7 cellular contexts compared by ENCODE assay signal in the genomic region with DNA sequence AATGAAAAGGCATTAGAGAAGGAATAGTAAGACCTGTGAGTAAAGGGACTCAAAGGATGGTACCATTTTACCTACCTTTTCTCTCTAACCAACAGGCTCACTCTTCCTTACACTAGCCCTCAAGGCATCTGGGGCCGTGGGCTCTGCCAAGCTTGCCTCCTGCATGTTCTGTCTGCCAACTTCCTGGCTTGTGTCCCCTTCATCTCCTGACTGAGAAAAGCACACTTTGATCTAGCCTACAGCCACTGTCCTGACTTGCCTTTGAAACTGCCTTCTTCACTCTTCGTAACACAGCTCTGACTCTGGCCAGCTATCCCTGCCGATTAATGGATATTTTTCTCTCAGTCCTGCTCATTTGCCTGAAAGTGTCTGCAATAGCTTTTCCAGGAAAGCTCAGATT.
"Had no signal": no experiment of that assay in that cellular context is flagged by ENCODE, and none has a peak within 500 bp of the region (broad histone marks: within the 10 kb centered on the region; RNA-seq: fewer than 3 reads in every experiment).

No MANE protein-coding gene starts in this region.

- DNase-seq: GM23248, H7, IMR-90 had no signal

- H2AFZ ChIP-seq: GM23248 had no signal

- H3K36me3 ChIP-seq: HAP-1 had no signal

- H3K27ac ChIP-seq: GM23248 had no signal

- ATAC-seq: HCT116, K562 had no signal

- H3K9me3 ChIP-seq: HAP-1 had no signal

- FAIRE-seq: HTR-8/SVneo, K562 had no signal

- H3K9ac ChIP-seq: GM23248 had no signal

- H3K4me3 ChIP-seq: GM23248, HAP-1, K562 had no signal

- H3K4me1 ChIP-seq: HAP-1 had no signal
